In the genomic region with DNA sequence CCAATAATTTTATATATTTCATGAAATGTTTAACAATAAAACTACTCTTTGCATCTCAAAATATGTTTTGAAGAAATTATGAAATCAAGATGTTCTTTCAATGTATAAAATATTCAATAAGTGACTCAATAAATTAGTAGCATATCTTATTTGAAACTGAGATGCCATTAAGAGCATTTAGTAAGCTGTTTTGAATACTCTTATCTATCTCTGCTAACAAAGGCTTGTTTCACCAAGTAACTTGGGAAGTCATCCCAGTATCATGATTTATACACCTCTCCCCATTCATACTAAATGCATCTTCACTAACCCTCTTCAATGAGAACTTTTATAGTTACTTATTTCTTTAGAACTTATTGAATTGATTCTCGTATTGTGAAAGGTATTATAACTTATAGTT, we compare ENCODE assay signal across 28 cellular contexts.
"Had no signal": no experiment of that assay in that cellular context is flagged by ENCODE, and none has a peak within 500 bp of the region (broad histone marks: within the 10 kb centered on the region; RNA-seq: fewer than 3 reads in every experiment).

No MANE protein-coding gene starts in this region.

- H3K9me3 ChIP-seq: colonic mucosa, heart right ventricle, lower lobe of right lung, right atrium auricular region, suprapubic skin, tibial artery, upper lobe of right lung had no signal

- H3K27me3 ChIP-seq: colonic mucosa, dorsolateral prefrontal cortex, foreskin keratinocyte, heart right ventricle, neural progenitor cell, right atrium auricular region, suprapubic skin, tibial artery, upper lobe of right lung had no signal

- DNase-seq: activated CD4-positive, alpha-beta memory T cell treated with anti-CD3 and anti-CD28 coated beads, Interleukin-2, amount 10 ng/mL, durations not matched to agents 7 days and 5 days; activated CD4-positive, alpha-beta T cell treated with anti-CD3 and anti-CD28 coated beads, Interleukin-2, amount 10 ng/mL, durations not matched to agents 24 days and 14 days; activated CD4-positive, CD25-positive, alpha-beta regulatory T cell treated with anti-CD3 and anti-CD28 coated beads, Interleukin-2, amount 50 U/mL, for 72 hours; activated CD8-positive, alpha-beta memory T cell treated with anti-CD3 and anti-CD28 coated beads, Interleukin-2, amount 50 U/mL, for 48 hours; activated gamma-delta T cell treated with Interleukin-2 at 50 U/mL for 16 hours; activated naive CD4-positive, alpha-beta T cell treated with anti-CD3 and anti-CD28 coated beads, Interleukin-2, amount 50 U/mL, for 16 hours; activated T-cell treated with anti-CD3 and anti-CD28 coated beads, Interleukin-2, amount 50 U/mL, for 24 hours; amygdala; cerebellar nuclear complex; colonic mucosa; dorsolateral prefrontal cortex; effector memory CD8-positive, alpha-beta T cell; lower lobe of right lung; natural killer cell; occipital lobe; stimulated activated CD4-positive, alpha-beta T cell treated with anti-CD3 and anti-CD28 coated beads, Interleukin-15, amount 100 ng/mL, for 24 hours; stimulated activated CD4-positive, alpha-beta T cell treated with anti-CD3 and anti-CD28 coated beads, Interleukin-2, amount 100 ng/mL, for 24 hours; stimulated activated naive B cell treated with anti-CD40 and anti-IgM and Interleukin-4, amounts not matched to agents 10 μg/mL and 1 μg/mL and 100 μg/mL, for 72 hours; T-helper 17 cell; T1000; tibial artery; upper lobe of right lung had no signal

- H3K4me3 ChIP-seq: colonic mucosa, dorsolateral prefrontal cortex, heart right ventricle, lower lobe of right lung, neural progenitor cell, right atrium auricular region, suprapubic skin, tibial artery, upper lobe of right lung had no signal

- H2AFZ ChIP-seq: neural progenitor cell, parathyroid adenoma had no signal

- H3K4me1 ChIP-seq: colonic mucosa, neural progenitor cell, parathyroid adenoma, suprapubic skin had no signal

- H3K27ac ChIP-seq: colonic mucosa, foreskin keratinocyte, lower lobe of right lung, neural progenitor cell, parathyroid adenoma, suprapubic skin, tibial artery, upper lobe of right lung had no signal

- ATAC-seq: effector memory CD8-positive, alpha-beta T cell; natural killer cell; stimulated activated naive B cell treated with anti-CD40 and anti-IgM and Interleukin-4, amounts not matched to agents 10 μg/mL and 1 μg/mL and 100 μg/mL, for 72 hours; T-helper 17 cell; upper lobe of right lung had no signal

- H3K36me3 ChIP-seq: colonic mucosa, heart right ventricle, lower lobe of right lung, neural progenitor cell, right atrium auricular region, suprapubic skin, tibial artery, upper lobe of right lung had no signal

- H3K9ac ChIP-seq: neural progenitor cell, parathyroid adenoma had no signal

- H3K4me2 ChIP-seq: neural progenitor cell had no signal
